22 cellular contexts compared by ENCODE assay signal in genomic region chr11:34135439-34135838, GRCh38.
"Had no signal": no experiment of that assay in that cellular context is flagged by ENCODE, and none has a peak within 500 bp of the region (broad histone marks: within the 10 kb centered on the region; RNA-seq: fewer than 3 reads in every experiment).

No MANE protein-coding gene starts in this region.

- H3K4me1 Mint-ChIP-seq: central memory CD8-positive, alpha-beta T cell; immature natural killer cell had no signal

- DNase-seq: activated CD8-positive, alpha-beta memory T cell treated with anti-CD3 and anti-CD28 coated beads, Interleukin-2, amount 50 U/mL, for 48 hours; activated naive CD4-positive, alpha-beta T cell; activated naive CD8-positive, alpha-beta T cell treated with anti-CD3 and anti-CD28 coated beads, Interleukin-2, amount 10 ng/mL, durations not matched to agents 7 days and 5 days; amniotic stem cell; colonic mucosa; dorsolateral prefrontal cortex; effector memory CD8-positive, alpha-beta T cell; glutamatergic neuron; immature natural killer cell; lower lobe of right lung; mesendoderm; mucosa of descending colon; occipital lobe; right lobe of liver; stimulated activated CD4-positive, alpha-beta T cell treated with anti-CD3 and anti-CD28 coated beads, Interleukin-1b, Interleukin-23, amount 100 ng/mL, for 48 hours; T-helper 9 cell; testis; trophoblast cell; uterus had no signal

- H3K27ac Mint-ChIP-seq: activated naive CD8-positive, alpha-beta T cell treated with anti-CD3 and anti-CD28 coated beads, Interleukin-2, amount 10 ng/mL, durations not matched to agents 7 days and 5 days; activated T-helper 2 cell treated with anti-CD3 and anti-CD28 coated beads, Interferon-gamma antibody, Interleukin-2, Interleukin-4, amounts not matched to agents 10 μg/mL and 5 μg/mL and 100 μg/mL, durations not matched to agents 14 hours and 24 hours and 36 hours; immature natural killer cell had no signal

- H3K4me3 Mint-ChIP-seq: activated naive CD8-positive, alpha-beta T cell treated with anti-CD3 and anti-CD28 coated beads, Interleukin-2, amount 10 ng/mL, durations not matched to agents 7 days and 5 days; central memory CD8-positive, alpha-beta T cell; effector memory CD8-positive, alpha-beta T cell; immature natural killer cell had no signal

- ATAC-seq: effector memory CD8-positive, alpha-beta T cell; left lobe of liver; lower lobe of right lung; mucosa of descending colon; right lobe of liver had no signal

- H3K9me3 Mint-ChIP-seq: activated naive CD8-positive, alpha-beta T cell treated with anti-CD3 and anti-CD28 coated beads, Interleukin-2, amount 10 ng/mL, durations not matched to agents 7 days and 5 days; activated T-helper 2 cell treated with anti-CD3 and anti-CD28 coated beads, Interferon-gamma antibody, Interleukin-2, Interleukin-4, amounts not matched to agents 10 μg/mL and 5 μg/mL and 100 μg/mL, durations not matched to agents 14 hours and 24 hours and 36 hours; central memory CD8-positive, alpha-beta T cell; effector memory CD8-positive, alpha-beta T cell; immature natural killer cell had no signal

- H3K27me3 Mint-ChIP-seq: activated naive CD8-positive, alpha-beta T cell treated with anti-CD3 and anti-CD28 coated beads, Interleukin-2, amount 10 ng/mL, durations not matched to agents 7 days and 5 days; central memory CD8-positive, alpha-beta T cell; effector memory CD8-positive, alpha-beta T cell had no signal
